In genomic region chr3:127974226-127974625, GRCh38 we compare ENCODE assay signal across 9 cellular contexts. TPM values are rescaled to one million over a fixed set of nuclear protein-coding genes. Genes with fewer than 3 reads are reported as not detected.
"Had no signal": no experiment of that assay in that cellular context is flagged by ENCODE, and none has a peak within 500 bp of the region (broad histone marks: within the 10 kb centered on the region; RNA-seq: fewer than 3 reads in every experiment).

No MANE protein-coding gene starts in this region.

- H3K4me3 ChIP-seq: GM23338 had no signal

- DNase-seq: H9, HCEC 1CT, HFFc6, KBM-7 had no signal

- H3K27ac ChIP-seq: HL-60 had no signal

- ATAC-seq: GM23338 had no signal

RNA-seq across cellular contexts. Expression of gene KBTBD12, which starts 59.2 kb away (rescaled TPM):
- total RNA-seq: H9, HepG2, HFFc6, HT1080 had no signal
- polyA plus RNA-seq: HepG2, IgD-negative memory B cell had no signal
